In genomic region chr3:118817748-118818165, GRCh38 we compare ENCODE assay signal across 8 cellular contexts.
DNase-seq lines count a peak whose midpoint lies in the region; ATAC-seq lines count a peak whose summit lies in the region.

No MANE protein-coding gene starts in this region.

- ATAC-seq in GM21367 (IDR thresholded peaks at IDR 0.05; ENCODE audit: unreplicated experiment) = peak; percentile 86
- peak; percentile 79 for ATAC-seq in HG03565 (IDR thresholded peaks at IDR 0.05; ENCODE audit: unreplicated experiment)
- ATAC-seq in activated T-cell treated with anti-CD3 and anti-CD28 coated beads, Interleukin-2, amount 50 U/mL, for 72 hours (replicated peaks in 1 of 2) = peak; percentile 47 to 58

- no peaks in the 10 kb centered on the region for H3K36me3 Mint-ChIP-seq in activated T-cell treated with anti-CD3 and anti-CD28 coated beads, Interleukin-2, amount 50 U/mL, for 72 hours (ENCODE audit: insufficient read depth in 2 of 2)

- H3K27ac Mint-ChIP-seq in activated T-cell treated with anti-CD3 and anti-CD28 coated beads, Interleukin-2, amount 50 U/mL, for 72 hours = no peak overlapping the region

- intact Hi-C loops in head of caudate nucleus (cut with DNase I) = no loop called here

- no peak overlapping the region for H3K4me3 Mint-ChIP-seq in activated T-cell treated with anti-CD3 and anti-CD28 coated beads, Interleukin-2, amount 50 U/mL, for 72 hours

- DNase-seq in ELF-1 (ENCODE audit: low read depth, low spot score) (peak; percentile 24), NCI-H526 (lab: John Stamatoyannopoulos, UW) (peak; percentile 32 to 63), head of caudate nucleus (peak in 38 of 42 donors; percentile 5 to 81 (median 57)), retina (peak; percentile 62), 8988T (no peak)
- DNase-seq in activated T-cell treated with anti-CD3 and anti-CD28 coated beads, Interleukin-2, amount 50 U/mL, for 72 hours = peak; percentile 42

- no peaks in the 10 kb centered on the region for H3K9me3 Mint-ChIP-seq in activated T-cell treated with anti-CD3 and anti-CD28 coated beads, Interleukin-2, amount 50 U/mL, for 72 hours

- H3K27me3 Mint-ChIP-seq in activated T-cell treated with anti-CD3 and anti-CD28 coated beads, Interleukin-2, amount 50 U/mL, for 72 hours (ENCODE audit: low read depth) = no peaks in the 10 kb centered on the region

- H3K4me1 Mint-ChIP-seq in activated T-cell treated with anti-CD3 and anti-CD28 coated beads, Interleukin-2, amount 50 U/mL, for 72 hours (ENCODE audit: low read depth) = no peaks in the 10 kb centered on the region
